ENCODE assay signal across 16 cellular contexts in genomic region chr2:236658974-236659757, GRCh38.
"Had no signal": no experiment of that assay in that cellular context is flagged by ENCODE, and none has a peak within 500 bp of the region (broad histone marks: within the 10 kb centered on the region; RNA-seq: fewer than 3 reads in every experiment).

No MANE protein-coding gene starts in this region.

- H3K27me3 ChIP-seq: breast epithelium, foreskin keratinocyte, neural progenitor cell, tibial artery had no signal

- H3K4me3 ChIP-seq: breast epithelium, dorsolateral prefrontal cortex, neural progenitor cell, skin epidermis, tibial artery had no signal

- H3K36me3 ChIP-seq: breast epithelium, neural progenitor cell, tibial artery had no signal

- H3K27ac ChIP-seq: breast epithelium, dorsolateral prefrontal cortex, foreskin keratinocyte, neural progenitor cell, parathyroid adenoma, tibial artery had no signal

- H3K4me1 ChIP-seq: parathyroid adenoma had no signal

- H2AFZ ChIP-seq: neural progenitor cell, parathyroid adenoma had no signal

- H3K9ac ChIP-seq: neural progenitor cell, parathyroid adenoma had no signal

- H3K27ac Mint-ChIP-seq: activated B cell treated with CpG ODN at 0.5 μM for 24 hours; activated CD4-positive, alpha-beta T cell treated with anti-CD3 and anti-CD28 coated beads, Interleukin-2, amount 10 ng/mL, durations not matched to agents 7 days and 5 days; activated naive CD8-positive, alpha-beta T cell treated with anti-CD3 and anti-CD28 coated beads for 36 hours; activated T-cell treated with anti-CD3 and anti-CD28 coated beads, Interleukin-2, amount 50 U/mL, for 72 hours; neural progenitor cell; T-helper 1 cell treated with Interleukin-12 subunit alpha and Interleukin-12 subunit beta and Interleukin-4 antibody, amounts not matched to agents 30 μg/mL and 1 μg/mL, for 36 hours had no signal

- ATAC-seq: activated T-cell treated with anti-CD3 and anti-CD28 coated beads, Interleukin-2, amount 50 U/mL, for 72 hours; left lobe of liver; SK-N-SH treated with all-trans-retinoic acid at 6 μM for 48 hours had no signal

- DNase-seq: activated B cell treated with CpG ODN at 0.5 μM for 24 hours; activated CD4-positive, alpha-beta T cell treated with anti-CD3 and anti-CD28 coated beads, Interleukin-2, amount 10 ng/mL, durations not matched to agents 7 days and 5 days; activated gamma-delta T cell treated with Interleukin-2 at 50 U/mL for 16 hours; activated naive CD8-positive, alpha-beta T cell treated with anti-CD3 and anti-CD28 coated beads for 36 hours; activated T-cell treated with anti-CD3 and anti-CD28 coated beads, Interleukin-2, amount 50 U/mL, for 72 hours; dorsolateral prefrontal cortex; mesendoderm had no signal

- H3K4me1 Mint-ChIP-seq: activated B cell treated with CpG ODN at 0.5 μM for 24 hours; activated CD4-positive, alpha-beta T cell treated with anti-CD3 and anti-CD28 coated beads, Interleukin-2, amount 10 ng/mL, durations not matched to agents 7 days and 5 days; activated naive CD8-positive, alpha-beta T cell treated with anti-CD3 and anti-CD28 coated beads for 36 hours had no signal

- H3K9me3 ChIP-seq: breast epithelium, tibial artery had no signal

- H3K36me3 Mint-ChIP-seq: activated naive CD8-positive, alpha-beta T cell treated with anti-CD3 and anti-CD28 coated beads for 36 hours; neural progenitor cell had no signal

- H3K9me3 Mint-ChIP-seq: activated B cell treated with CpG ODN at 0.5 μM for 24 hours; activated CD4-positive, alpha-beta T cell treated with anti-CD3 and anti-CD28 coated beads, Interleukin-2, amount 10 ng/mL, durations not matched to agents 7 days and 5 days; activated naive CD8-positive, alpha-beta T cell treated with anti-CD3 and anti-CD28 coated beads for 36 hours; activated T-cell treated with anti-CD3 and anti-CD28 coated beads, Interleukin-2, amount 50 U/mL, for 72 hours; neural progenitor cell; T-helper 1 cell treated with Interleukin-12 subunit alpha and Interleukin-12 subunit beta and Interleukin-4 antibody, amounts not matched to agents 30 μg/mL and 1 μg/mL, for 36 hours had no signal

- H3K4me2 ChIP-seq: neural progenitor cell had no signal

- H3K4me3 Mint-ChIP-seq: activated B cell treated with CpG ODN at 0.5 μM for 24 hours; activated CD4-positive, alpha-beta T cell treated with anti-CD3 and anti-CD28 coated beads, Interleukin-2, amount 10 ng/mL, durations not matched to agents 7 days and 5 days; activated naive CD8-positive, alpha-beta T cell treated with anti-CD3 and anti-CD28 coated beads for 36 hours; activated T-cell treated with anti-CD3 and anti-CD28 coated beads, Interleukin-2, amount 50 U/mL, for 72 hours; neural progenitor cell; T-helper 1 cell treated with Interleukin-12 subunit alpha and Interleukin-12 subunit beta and Interleukin-4 antibody, amounts not matched to agents 30 μg/mL and 1 μg/mL, for 36 hours had no signal

- H3K79me2 ChIP-seq: parathyroid adenoma had no signal
